In the genomic region with DNA sequence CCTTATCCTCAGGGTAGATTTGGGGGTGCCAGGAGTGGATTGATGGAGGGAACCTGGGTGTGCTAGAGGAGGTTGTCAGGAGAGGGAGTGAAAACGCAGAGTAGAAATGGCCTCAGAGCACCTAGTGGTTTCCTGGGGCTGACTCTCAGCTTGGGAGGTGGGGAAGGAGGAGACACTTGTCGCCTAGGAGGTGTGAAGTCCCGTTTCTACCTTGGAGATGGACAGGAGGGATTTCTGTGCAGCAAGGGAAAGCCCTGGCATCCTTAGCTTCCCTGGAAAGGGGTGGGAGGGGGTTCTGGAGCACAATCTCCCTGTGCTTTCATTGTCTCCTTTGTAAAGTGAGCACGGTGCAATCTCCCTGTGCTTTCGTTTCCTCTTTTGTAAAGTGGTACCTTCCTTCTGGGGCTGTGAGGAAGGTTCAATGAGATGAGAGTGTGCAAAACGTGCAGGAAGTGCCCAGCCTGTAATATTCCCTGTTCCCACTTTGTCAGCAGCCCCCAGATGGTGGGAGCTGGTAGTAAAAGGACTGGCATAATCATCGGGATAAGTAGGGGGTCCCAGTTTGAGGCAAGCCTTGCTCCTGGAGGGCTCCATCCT, we compare ENCODE assay signal across 9 cellular contexts.
A peak's percentile ranks its signal among the peaks of the same experiment; 100 is the strongest.
DNase-seq lines count a peak whose midpoint lies in the region; ATAC-seq and TF ChIP-seq lines count a peak whose summit lies in the region.
"Had no signal": no experiment of that assay in that cellular context is flagged by ENCODE, and none has a peak within 500 bp of the region (broad histone marks: within the 10 kb centered on the region; RNA-seq: fewer than 3 reads in every experiment).

No MANE protein-coding gene starts in this region.

- DNase-seq in activated CD4-positive, alpha-beta T cell treated with anti-CD3 and anti-CD28 coated beads, Interleukin-2, amount 50 U/mL, for 48 hours = peak; percentile 10 to 15
- DNase-seq in activated CD4-positive, alpha-beta T cell treated with anti-CD3 and anti-CD28 coated beads for 48 hours = no peak
- DNase-seq in HuH-7.5 (ENCODE audit: low spot score) (no peak), cerebellar nuclear complex (lab: John Stamatoyannopoulos, UW) (no peak), KG1 (lab: John Stamatoyannopoulos, UW) (no peak)

- H3K27me3 Mint-ChIP-seq in stimulated activated memory B cell treated with anti-CD40 and anti-IgM and Interleukin-4, amounts not matched to agents 10 μg/mL and 1 μg/mL and 100 μg/mL, for 72 hours = no peaks in the 10 kb centered on the region

- peak overlapping the region; percentile 87; the same call in 1 of the 2 replicates for H3K27ac ChIP-seq in VCaP
- H3K27ac ChIP-seq: C4-2B had no signal

- H3K27ac Mint-ChIP-seq in stimulated activated memory B cell treated with anti-CD40 and anti-IgM and Interleukin-4, amounts not matched to agents 10 μg/mL and 1 μg/mL and 100 μg/mL, for 72 hours = peak overlapping the region; percentile 71

- H3K36me3 Mint-ChIP-seq in stimulated activated memory B cell treated with anti-CD40 and anti-IgM and Interleukin-4, amounts not matched to agents 10 μg/mL and 1 μg/mL and 100 μg/mL, for 72 hours = peaks cover 9% of the 10 kb centered on the region

- H3K9me3 Mint-ChIP-seq in stimulated activated memory B cell treated with anti-CD40 and anti-IgM and Interleukin-4, amounts not matched to agents 10 μg/mL and 1 μg/mL and 100 μg/mL, for 72 hours = no peaks in the 10 kb centered on the region

- H3K4me1 Mint-ChIP-seq in stimulated activated memory B cell treated with anti-CD40 and anti-IgM and Interleukin-4, amounts not matched to agents 10 μg/mL and 1 μg/mL and 100 μg/mL, for 72 hours = peaks cover 18% of the 10 kb centered on the region

- no peak for TF ChIP-seq CTCF in VCaP (conservative IDR thresholded peaks at IDR 0.05)

- peak; percentile 64 for ATAC-seq in HG02759 (IDR thresholded peaks at IDR 0.05; ENCODE audit: unreplicated experiment)
- peak; percentile 78 for ATAC-seq in stimulated activated memory B cell treated with anti-CD40 and anti-IgM and Interleukin-4, amounts not matched to agents 10 μg/mL and 1 μg/mL and 100 μg/mL, for 72 hours

- peak overlapping the region; percentile 37 for H3K4me3 Mint-ChIP-seq in stimulated activated memory B cell treated with anti-CD40 and anti-IgM and Interleukin-4, amounts not matched to agents 10 μg/mL and 1 μg/mL and 100 μg/mL, for 72 hours

Comparison
In these comparisons a context has a peak if more than half of its experiments do, and no peak if none do; other contexts are left out.
1. DNase-seq: peak in activated CD4-positive, alpha-beta T cell treated with anti-CD3 and anti-CD28 coated beads, Interleukin-2, amount 50 U/mL, for 48 hours (2 of 2); none in activated CD4-positive, alpha-beta T cell treated with anti-CD3 and anti-CD28 coated beads for 48 hours (single experiment), HuH-7.5 (single experiment), cerebellar nuclear complex (0 of 2) and KG1 (single experiment).